ENCODE assay signal across 22 cellular contexts in genomic region chr10:96829029-96829773, GRCh38. TPM values are rescaled to one million over a fixed set of nuclear protein-coding genes. Genes with fewer than 3 reads are reported as not detected.
A peak's percentile ranks its signal among the peaks of the same experiment; 100 is the strongest.
DNase-seq lines count a peak whose midpoint lies in the region; ATAC-seq and TF ChIP-seq lines count a peak whose summit lies in the region.
"Had no signal": no experiment of that assay in that cellular context is flagged by ENCODE, and none has a peak within 500 bp of the region (broad histone marks: within the 10 kb centered on the region; RNA-seq: fewer than 3 reads in every experiment).

No MANE protein-coding gene starts in this region.

- intact Hi-C loops in activated naive CD4-positive, alpha-beta T cell treated with anti-CD3 and anti-CD28 coated beads for 36 hours (cut with micrococcal nuclease) = no loop called here
- intact Hi-C loops in left lung (cut with DNase I) = no loop called here

- no peak for DNase-seq in activated naive CD4-positive, alpha-beta T cell treated with anti-CD3 and anti-CD28 coated beads for 36 hours
- peak; percentile 89 to 97 for DNase-seq in erythroblast (lab: John Stamatoyannopoulos, UW)
- DNase-seq in stimulated activated naive B cell treated with anti-CD40 and anti-IgM and Interleukin-4, amounts not matched to agents 10 μg/mL and 1 μg/mL and 100 μg/mL, for 72 hours = no peak
- DNase-seq in left lung = no peak
- DNase-seq in putamen (ENCODE audit: low spot score) = no peak
- DNase-seq: DMS79, IMR-90, MG63, NCI-H1417, NCI-H1694 treated with DMSO at 0.1 percent for 48 hours, NCI-H2081 treated with DMSO at 0.1 percent for 48 hours, NCI-H2171 treated with DMSO at 0.1 percent for 48 hours, NCI-H524 treated with DMSO at 0.1 percent for 48 hours, SIG-M5, SK-N-SH had no signal

- H4K20me1 ChIP-seq in OCI-LY3 (ENCODE audit: insufficient read depth, low read length) = peaks cover 8% of the 10 kb centered on the region

- no peaks in the 10 kb centered on the region for H3K9me3 Mint-ChIP-seq in activated naive CD4-positive, alpha-beta T cell treated with anti-CD3 and anti-CD28 coated beads, Interleukin-2, amount 50 U/mL, for 24 hours
- no peaks in the 10 kb centered on the region for H3K9me3 Mint-ChIP-seq in activated naive CD4-positive, alpha-beta T cell treated with anti-CD3 and anti-CD28 coated beads for 36 hours
- no peaks in the 10 kb centered on the region for H3K9me3 Mint-ChIP-seq in stimulated activated naive B cell treated with anti-CD40 and anti-IgM and Interleukin-4, amounts not matched to agents 10 μg/mL and 1 μg/mL and 100 μg/mL, for 72 hours
- H3K9me3 Mint-ChIP-seq: GM23338 had no signal

- CTCF ChIA-PET in activated naive CD4-positive, alpha-beta T cell treated with anti-CD3 and anti-CD28 coated beads for 36 hours (lab: Charles Lee) = interaction anchor here (0.7 to 1.9 kb wide), 11 partner anchors 8 to 454 kb away, joined by 3 to 14 read pairs (median 4); no protein-coding TSS in a partner anchor

- H3K27ac ChIP-seq in OCI-LY3 (ENCODE audit: low read length) (no peak overlapping the region), left lung (no peak overlapping the region)

- H3K4me3 Mint-ChIP-seq in activated naive CD4-positive, alpha-beta T cell treated with anti-CD3 and anti-CD28 coated beads, Interleukin-2, amount 50 U/mL, for 24 hours = no peak overlapping the region
- H3K4me3 Mint-ChIP-seq in activated naive CD4-positive, alpha-beta T cell treated with anti-CD3 and anti-CD28 coated beads for 36 hours = no peak overlapping the region
- no peak overlapping the region for H3K4me3 Mint-ChIP-seq in stimulated activated naive B cell treated with anti-CD40 and anti-IgM and Interleukin-4, amounts not matched to agents 10 μg/mL and 1 μg/mL and 100 μg/mL, for 72 hours
- H3K4me3 Mint-ChIP-seq: CD14-positive monocyte, GM23338 had no signal

- peak overlapping the region; percentile 30 for H3K27ac Mint-ChIP-seq in activated naive CD4-positive, alpha-beta T cell treated with anti-CD3 and anti-CD28 coated beads, Interleukin-2, amount 50 U/mL, for 24 hours
- no peak overlapping the region for H3K27ac Mint-ChIP-seq in activated naive CD4-positive, alpha-beta T cell treated with anti-CD3 and anti-CD28 coated beads for 36 hours
- H3K27ac Mint-ChIP-seq in stimulated activated naive B cell treated with anti-CD40 and anti-IgM and Interleukin-4, amounts not matched to agents 10 μg/mL and 1 μg/mL and 100 μg/mL, for 72 hours = peak overlapping the region; percentile 60
- H3K27ac Mint-ChIP-seq: CD14-positive monocyte, GM23338 had no signal

- peaks cover 15% of the 10 kb centered on the region for H3K79me2 ChIP-seq in OCI-LY3 (ENCODE audit: low read length)

- H3K4me1 ChIP-seq in OCI-LY3 (ENCODE audit: low read length) (peaks cover 29% of the 10 kb centered on the region), left lung (peaks cover 0 to 26% of the 10 kb centered on the region in 2 donors)

- H3K4me1 Mint-ChIP-seq in activated naive CD4-positive, alpha-beta T cell treated with anti-CD3 and anti-CD28 coated beads, Interleukin-2, amount 50 U/mL, for 24 hours = peaks cover 25% of the 10 kb centered on the region
- H3K4me1 Mint-ChIP-seq in activated naive CD4-positive, alpha-beta T cell treated with anti-CD3 and anti-CD28 coated beads for 36 hours (ENCODE audit: low read depth) = peaks cover 19% of the 10 kb centered on the region
- peaks cover 13 to 38% of the 10 kb centered on the region in 2 donors for H3K4me1 Mint-ChIP-seq in stimulated activated naive B cell treated with anti-CD40 and anti-IgM and Interleukin-4, amounts not matched to agents 10 μg/mL and 1 μg/mL and 100 μg/mL, for 72 hours

- H3K9ac ChIP-seq in OCI-LY3 (ENCODE audit: low read length) = no peak overlapping the region
- H3K9ac ChIP-seq: SK-N-SH had no signal

- no peaks in the 10 kb centered on the region for H3K36me3 ChIP-seq in OCI-LY3 (replicated peaks; ENCODE audit: low read depth, low read length)
- H3K36me3 ChIP-seq in left lung = no peaks in the 10 kb centered on the region
- H3K36me3 ChIP-seq: HAP-1 had no signal

- H3K4me3 ChIP-seq in OCI-LY3 (ENCODE audit: low read length) = no peak overlapping the region
- no peak overlapping the region for H3K4me3 ChIP-seq in left lung
- H3K4me3 ChIP-seq: GM23338, HAP-1, MG63 had no signal

- no peaks in the 10 kb centered on the region for H3K36me3 Mint-ChIP-seq in activated naive CD4-positive, alpha-beta T cell treated with anti-CD3 and anti-CD28 coated beads, Interleukin-2, amount 50 U/mL, for 24 hours
- no peaks in the 10 kb centered on the region for H3K36me3 Mint-ChIP-seq in activated naive CD4-positive, alpha-beta T cell treated with anti-CD3 and anti-CD28 coated beads for 36 hours (ENCODE audit: low read depth)
- peaks cover 8 to 9% of the 10 kb centered on the region in 2 donors for H3K36me3 Mint-ChIP-seq in stimulated activated naive B cell treated with anti-CD40 and anti-IgM and Interleukin-4, amounts not matched to agents 10 μg/mL and 1 μg/mL and 100 μg/mL, for 72 hours
- H3K36me3 Mint-ChIP-seq: CD14-positive monocyte had no signal

- H3K27me3 ChIP-seq in OCI-LY3 (ENCODE audit: low read depth, low read length) (no peaks in the 10 kb centered on the region), left lung (no peaks in the 10 kb centered on the region)
- H3K27me3 ChIP-seq: MG63 had no signal

- peak overlapping the region; percentile 18; the same call in 1 of the 2 replicates for H3K4me2 ChIP-seq in OCI-LY3 (ENCODE audit: low read length)
- H3K4me2 ChIP-seq: GM23338, SK-N-SH had no signal

- no peaks in the 10 kb centered on the region for H3K27me3 Mint-ChIP-seq in activated naive CD4-positive, alpha-beta T cell treated with anti-CD3 and anti-CD28 coated beads, Interleukin-2, amount 50 U/mL, for 24 hours
- no peaks in the 10 kb centered on the region for H3K27me3 Mint-ChIP-seq in activated naive CD4-positive, alpha-beta T cell treated with anti-CD3 and anti-CD28 coated beads for 36 hours (ENCODE audit: low read depth)
- H3K27me3 Mint-ChIP-seq in stimulated activated naive B cell treated with anti-CD40 and anti-IgM and Interleukin-4, amounts not matched to agents 10 μg/mL and 1 μg/mL and 100 μg/mL, for 72 hours = no peaks in the 10 kb centered on the region

- ATAC-seq in stimulated activated naive B cell treated with anti-CD40 and anti-IgM and Interleukin-4, amounts not matched to agents 10 μg/mL and 1 μg/mL and 100 μg/mL, for 72 hours (replicated peaks) = no peak
- ATAC-seq in left lung (no peak), HG02610 (IDR thresholded peaks at IDR 0.05; ENCODE audit: unreplicated experiment) (no peak)
- ATAC-seq: GM23338, Panc1 had no signal

- peak; percentile 45 for TF ChIP-seq POLR2A in erythroblast (IDR thresholded peaks at IDR 0.05; ENCODE audit: low read length)

- no peaks in the 10 kb centered on the region for H3K9me3 ChIP-seq in OCI-LY3 (ENCODE audit: insufficient read depth, low read length)
- H3K9me3 ChIP-seq in left lung = no peaks in the 10 kb centered on the region
- H3K9me3 ChIP-seq: HAP-1, MG63, SK-N-SH had no signal

- H2AFZ ChIP-seq in OCI-LY3 (ENCODE audit: low read depth, low read length) = no peak overlapping the region
- H2AFZ ChIP-seq: GM23338 had no signal

- TF ChIP-seq CTCF in OCI-LY3 (IDR thresholded peaks at IDR 0.05; ENCODE audit: low read depth, low read length) = no peak
- no peak for TF ChIP-seq CTCF in left lung (IDR thresholded peaks at IDR 0.05)

RNA-seq across cellular contexts. Expression of gene LCOR, which starts 2.9 kb away (rescaled TPM):
- 10 to 100 TPM; 18.1 to 22.9 TPM for total RNA-seq in activated naive CD4-positive, alpha-beta T cell treated with anti-CD3 and anti-CD28 coated beads for 36 hours
- 10 to 100 TPM; 27.3 to 29.6 TPM for total RNA-seq in left lung

Comparison
In these comparisons a context has a peak if more than half of its experiments do, and no peak if none do; other contexts are left out.
1. DNase-seq: peak in erythroblast (2 of 2); none in activated naive CD4-positive, alpha-beta T cell treated with anti-CD3 and anti-CD28 coated beads for 36 hours (single experiment), stimulated activated naive B cell treated with anti-CD40 and anti-IgM and Interleukin-4, amounts not matched to agents 10 μg/mL and 1 μg/mL and 100 μg/mL, for 72 hours (single experiment), left lung (0 of 2) and putamen (single experiment).